1 cellular context compared by ENCODE assay signal in genomic region chr20:63055575-63056235, GRCh38.
TF ChIP-seq lines count a peak whose summit lies in the region.

No MANE protein-coding gene starts in this region.

TF ChIP-seq in HEK293, 187 proteins besides CTCF, POLR2A, EP300 and RAD21 (continued from another document):
- TF ChIP-seq, protein P1, sequence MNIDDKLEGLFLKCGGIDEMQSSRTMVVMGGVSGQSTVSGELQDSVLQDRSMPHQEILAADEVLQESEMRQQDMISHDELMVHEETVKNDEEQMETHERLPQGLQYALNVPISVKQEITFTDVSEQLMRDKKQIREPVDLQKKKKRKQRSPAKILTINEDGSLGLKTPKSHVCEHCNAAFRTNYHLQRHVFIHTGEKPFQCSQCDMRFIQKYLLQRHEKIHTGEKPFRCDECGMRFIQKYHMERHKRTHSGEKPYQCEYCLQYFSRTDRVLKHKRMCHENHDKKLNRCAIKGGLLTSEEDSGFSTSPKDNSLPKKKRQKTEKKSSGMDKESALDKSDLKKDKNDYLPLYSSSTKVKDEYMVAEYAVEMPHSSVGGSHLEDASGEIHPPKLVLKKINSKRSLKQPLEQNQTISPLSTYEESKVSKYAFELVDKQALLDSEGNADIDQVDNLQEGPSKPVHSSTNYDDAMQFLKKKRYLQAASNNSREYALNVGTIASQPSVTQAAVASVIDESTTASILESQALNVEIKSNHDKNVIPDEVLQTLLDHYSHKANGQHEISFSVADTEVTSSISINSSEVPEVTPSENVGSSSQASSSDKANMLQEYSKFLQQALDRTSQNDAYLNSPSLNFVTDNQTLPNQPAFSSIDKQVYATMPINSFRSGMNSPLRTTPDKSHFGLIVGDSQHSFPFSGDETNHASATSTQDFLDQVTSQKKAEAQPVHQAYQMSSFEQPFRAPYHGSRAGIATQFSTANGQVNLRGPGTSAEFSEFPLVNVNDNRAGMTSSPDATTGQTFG (tag by site-specific recombination; IDR thresholded peaks at IDR 0.05; ENCODE audit: borderline replicate concordance), result no peak
- 0 out of 2 replicates have a peak, but pooled peaks have one; percentile 10 for TF ChIP-seq GLIS2 (tag by site-specific recombination; IDR thresholded peaks at IDR 0.05)
